Comparison of ENCODE assay signal across 21 cellular contexts in genomic region chr14:56153271-56153670, GRCh38. TPM values are rescaled to one million over a fixed set of nuclear protein-coding genes. Genes with fewer than 3 reads are reported as not detected.
A peak's percentile ranks its signal among the peaks of the same experiment; 100 is the strongest.
DNase-seq lines count a peak whose midpoint lies in the region; ATAC-seq, FAIRE-seq and TF ChIP-seq lines count a peak whose summit lies in the region.
"Had no signal": no experiment of that assay in that cellular context is flagged by ENCODE, and none has a peak within 500 bp of the region (broad histone marks: within the 10 kb centered on the region; RNA-seq: fewer than 3 reads in every experiment).

No MANE protein-coding gene starts in this region.

- H3K36me3 ChIP-seq in K562 (ENCODE audit: control insufficient read depth, insufficient read depth, low read length) = no peaks in the 10 kb centered on the region
- H3K36me3 ChIP-seq in MM.1S (replicated peaks; ENCODE audit: insufficient read depth, low read length) = no peaks in the 10 kb centered on the region

- peaks cover 4% of the 10 kb centered on the region for H3K9me3 Mint-ChIP-seq in glutamatergic neuron (ENCODE audit: unreplicated experiment)
- H3K9me3 Mint-ChIP-seq: CD8-positive, alpha-beta T cell had no signal

- H3K79me2 ChIP-seq in K562 (ENCODE audit: control insufficient read depth, insufficient read depth, low read length) = no peaks in the 10 kb centered on the region
- no peaks in the 10 kb centered on the region for H3K79me2 ChIP-seq in MM.1S (ENCODE audit: low read length)

- H3K9me1 ChIP-seq in K562 (ENCODE audit: control insufficient read depth, insufficient read depth, low read length) = no peaks in the 10 kb centered on the region

- H3K4me1 ChIP-seq in K562 (replicated peaks in 1 of 2; ENCODE audit: control insufficient read depth in 2 of 2, insufficient read depth in 2 of 2, low read length in 2 of 2) = no peaks in the 10 kb centered on the region
- H3K4me1 ChIP-seq in MM.1S (ENCODE audit: low read length) = no peaks in the 10 kb centered on the region

- no peaks in the 10 kb centered on the region for H3K36me3 Mint-ChIP-seq in glutamatergic neuron (ENCODE audit: unreplicated experiment)
- H3K36me3 Mint-ChIP-seq: CD8-positive, alpha-beta T cell had no signal

- no peak overlapping the region for H3K27ac ChIP-seq in K562 (ENCODE audit: extremely low read depth, low read depth, low read length)
- H3K27ac ChIP-seq in MM.1S (ENCODE audit: low read length) = no peak overlapping the region
- H3K27ac ChIP-seq: BLaER1 treated with 17β-estradiol and CSF1 and Interleukin-3, amounts not matched to agents 10 nM and 100 nM; HL-60 had no signal

- no peak for ATAC-seq in K562
- ATAC-seq: CD8-positive, alpha-beta T cell; Right ventricle myocardium inferior had no signal

- WGBS in K562 (ENCODE audit: insufficient coverage, low coverage, missing lambda C conversion rate) = 0% methylated on average over 2 of the region's 2 CpGs

- intact Hi-C loops in K562 (cut with micrococcal nuclease) = no loop called here

- FAIRE-seq in K562 (lab: Jason Lieb, UNC) = no peak
- FAIRE-seq in frontal cortex (lab: Jason Lieb, UNC) = no peak
- FAIRE-seq: GM12892, GM18507, RCC 7860 had no signal

- no peak for TF ChIP-seq EP300 in K562 (IDR thresholded peaks at IDR 0.05; ENCODE audit: low read length)

- H3K9ac ChIP-seq in K562 (ENCODE audit: insufficient read depth in 1 of 2, low read depth in 2 of 2, low read length in 2 of 2) (no peak overlapping the region), MM.1S (ENCODE audit: low read length) (no peak overlapping the region)
- H3K9ac ChIP-seq: BLaER1 treated with 17β-estradiol and CSF1 and Interleukin-3, amounts not matched to agents 10 nM and 100 nM had no signal

- peaks cover 0 to 2% of the 10 kb centered on the region in 2 experiments; a peak in 1 of 5 replicates for H3K27me3 ChIP-seq in K562 (ENCODE audit: control insufficient read depth in 2 of 2, insufficient read depth in 2 of 2, low read length in 2 of 2)
- H3K27me3 ChIP-seq in MM.1S (replicated peaks; ENCODE audit: insufficient read depth, low read length) = no peaks in the 10 kb centered on the region
- H3K27me3 ChIP-seq: BLaER1 treated with 17β-estradiol and CSF1 and Interleukin-3, amounts not matched to agents 10 nM and 100 nM had no signal

- no peak for TF ChIP-seq CTCF in K562 (IDR thresholded peaks at IDR 0.05 in 2 of 3, conservative IDR thresholded peaks at IDR 0.05 in 1 of 3; ENCODE audit: insufficient read depth in 2 of 3, low read depth in 1 of 3, low read length in 3 of 3)
- no peak for TF ChIP-seq CTCF in glutamatergic neuron (IDR thresholded peaks at IDR 0.05; ENCODE audit: partially characterized antibody, unreplicated experiment)
- TF ChIP-seq CTCF in MM.1S (IDR thresholded peaks at IDR 0.05; ENCODE audit: low read length) = no peak

- CTCF ChIA-PET in K562 (lab: Yijun Ruan, JAX; ENCODE audit: low intra/inter-chr PET ratio) = no interaction called here

- no peak for TF ChIP-seq POLR2A in K562 (conservative IDR thresholded peaks at IDR 0.05)

- H4K20me1 ChIP-seq in K562 (replicated peaks; ENCODE audit: control insufficient read depth, insufficient read depth, low read length) = no peaks in the 10 kb centered on the region
- no peaks in the 10 kb centered on the region for H4K20me1 ChIP-seq in MM.1S (ENCODE audit: insufficient read depth, low read length)

- POLR2A ChIA-PET in K562 (lab: Yijun Ruan, JAX) = no interaction called here

- H2AFZ ChIP-seq in K562 (ENCODE audit: low read depth, low read length) (no peak overlapping the region), MM.1S (ENCODE audit: low read length) (no peak overlapping the region)

- H3K4me1 Mint-ChIP-seq in glutamatergic neuron (ENCODE audit: low read depth, unreplicated experiment) = peaks cover 55% of the 10 kb centered on the region

- no peaks in the 10 kb centered on the region for H3K9me3 ChIP-seq in K562 (replicated peaks; ENCODE audit: control insufficient read depth, insufficient read depth, low read depth, low read length)
- no peaks in the 10 kb centered on the region for H3K9me3 ChIP-seq in MM.1S (replicated peaks; ENCODE audit: insufficient read depth, low read length)

- DNase-seq in LHCN-M2 (ENCODE audit: low read depth) (peak; percentile 29), K562 (ENCODE audit: extremely low read depth in 1 of 4, low spot score in 3 of 4) (no peak), glutamatergic neuron (no peak), smooth muscle cell of the brain vasculature (ENCODE audit: low read depth, low spot score) (peak; percentile 10), A172 (ENCODE audit: low spot score) (no peak), frontal cortex (ENCODE audit: low spot score in 2 of 2) (no peak), MM.1S (no peak)
- DNase-seq: Calu3; CD8-positive, alpha-beta T cell; Kasumi-1; MV-4-11; NCI-H1694 treated with DMSO at 0.1 percent for 48 hours; NCI-H2107; NCI-H510A; NCI-H774 had no signal

- H3K4me3 Mint-ChIP-seq in glutamatergic neuron (ENCODE audit: unreplicated experiment) = no peak overlapping the region
- H3K4me3 Mint-ChIP-seq: CD8-positive, alpha-beta T cell had no signal

- peak overlapping the region; percentile 14 for H3K27ac Mint-ChIP-seq in glutamatergic neuron (ENCODE audit: unreplicated experiment)
- H3K27ac Mint-ChIP-seq: CD8-positive, alpha-beta T cell had no signal

- H3K9me2 ChIP-seq in MM.1S (replicated peaks; ENCODE audit: insufficient read depth, low read length) = no peaks in the 10 kb centered on the region

- BruUV-seq in K562 (replicated peaks; lab: Mats Ljungman, UMichigan) = no TSS peak

- in situ Hi-C loops in K562 (cut with MboI) = no loop called here

- TF ChIP-seq RAD21 in K562 (CRISPR knock-in tag; conservative IDR thresholded peaks at IDR 0.05 in 1 of 2, IDR thresholded peaks at IDR 0.05 in 1 of 2) = no peak

- peaks cover 2% of the 10 kb centered on the region for H3K27me3 Mint-ChIP-seq in glutamatergic neuron (ENCODE audit: unreplicated experiment)

- H3F3A ChIP-seq in MM.1S (ENCODE audit: insufficient read depth, low read length) = no peaks in the 10 kb centered on the region

- H3K4me3 ChIP-seq in K562 (no peak overlapping the region), MM.1S (ENCODE audit: low read length) (no peak overlapping the region)
- H3K4me3 ChIP-seq: BLaER1 treated with 17β-estradiol and CSF1 and Interleukin-3, amounts not matched to agents 10 nM and 100 nM had no signal

- no peak overlapping the region for H3K4me2 ChIP-seq in K562 (ENCODE audit: insufficient read depth, low read length)
- no peak overlapping the region for H3K4me2 ChIP-seq in MM.1S (ENCODE audit: low read depth, low read length)
- H3K4me2 ChIP-seq: BLaER1 treated with 17β-estradiol and CSF1 and Interleukin-3, amounts not matched to agents 10 nM and 100 nM had no signal

TF ChIP-seq in K562, 482 proteins besides CTCF, POLR2A, EP300 and RAD21:
- TF ChIP-seq, protein P1, sequence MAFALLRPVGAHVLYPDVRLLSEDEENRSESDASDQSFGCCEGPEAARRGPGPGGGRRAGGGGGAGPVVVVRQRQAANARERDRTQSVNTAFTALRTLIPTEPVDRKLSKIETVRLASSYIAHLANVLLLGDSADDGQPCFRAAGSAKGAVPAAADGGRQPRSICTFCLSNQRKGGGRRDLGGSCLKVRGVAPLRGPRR (CRISPR knock-in tag; IDR thresholded peaks at IDR 0.05) = no peak
- no peak for TF ChIP-seq PBX2 (CRISPR knock-in tag; IDR thresholded peaks at IDR 0.05; ENCODE audit: low read depth)
- peak; percentile 62; the same call in 1 of the 2 replicates for TF ChIP-seq PBX2 (tag; conservative IDR thresholded peaks at IDR 0.05; ENCODE audit: low read depth)
- peak; percentile 18 for TF ChIP-seq CBX8 (IDR thresholded peaks at IDR 0.05; ENCODE audit: borderline replicate concordance, extremely low read depth, low read depth, low read length, poor library complexity, severe bottlenecking)
TF ChIP-seq in K562: peak in this region for 2.

RNA-seq across cellular contexts. Expression of gene PELI2, which starts 35.1 kb away (rescaled TPM):
- 1.1 and 2.2 TPM in 2 replicates for total RNA-seq in LHCN-M2 (2014; rRNA removed)
- polyA plus RNA-seq in LHCN-M2 (2012) = 0.39 TPM
- 0.60 and 1.0 TPM in 2 replicates for total RNA-seq in K562 (2011; cell fraction: chromatin; rRNA removed; ENCODE audit: low replicate concordance)
- total RNA-seq in K562 (2011; cell fraction: nucleolus; rRNA removed) = 0.33 and 0.39 TPM in 2 replicates
- 0.51 and 0.76 TPM in 2 replicates for total RNA-seq in K562 (2011; cell fraction: nucleoplasm; rRNA removed)
- total RNA-seq in K562 (2014; rRNA removed) = 0.41 and 0.54 TPM in 2 replicates
- total RNA-seq in K562 (2014; rRNA removed; fragmentation: Illumina TruSeq; extraction: Trizol) = 0.44 and 0.77 TPM in 2 replicates
- 0.19 and 0.22 TPM in 2 replicates for total RNA-seq in K562 (2015; rRNA removed; fragmentation: Illumina TruSeq; extraction: Trizol)
- 0.58 and 1.0 TPM in 2 replicates for total RNA-seq in K562 (2021)
- 1.1 and 1.5 TPM in 2 replicates for polyA plus RNA-seq in K562 (2011; rRNA removed)
- polyA plus RNA-seq in K562 (2011; cell fraction: cytosol; rRNA removed) = 1.8 and 2.0 TPM in 2 replicates
- polyA plus RNA-seq in K562 (2011; cell fraction: nucleus; rRNA removed) = 1.2 and 1.3 TPM in 2 replicates
- 0.26 and 1.1 TPM in 2 replicates for polyA plus RNA-seq in K562 (2012)
- polyA plus RNA-seq in K562 (2014; fragmentation: Illumina TruSeq; extraction: Trizol) = 0.27 and 0.53 TPM in 2 replicates
- under 1 TPM; 0.20 to 0.63 TPM for polyA plus RNA-seq in K562 (2014; fragmentation: Nextera tagmentation; extraction: Ambion mirVana)
- polyA plus RNA-seq in K562 (2014; rRNA removed) = 0.20 and 0.30 TPM in 2 replicates
- polyA minus RNA-seq in K562 (2011; rRNA and poly(A)+ RNA removed) = 2.8 and 3.9 TPM in 2 replicates
- polyA minus RNA-seq in K562 (2011; cell fraction: cytosol; rRNA and poly(A)+ RNA removed) = 0.95 and 1.8 TPM in 2 replicates
- polyA minus RNA-seq in K562 (2011; cell fraction: nucleus; rRNA and poly(A)+ RNA removed) = 0.67 and 0.81 TPM in 2 replicates
- 158 TPM for total RNA-seq in glutamatergic neuron (ENCODE audit: unreplicated experiment)
- total RNA-seq in A172 (2014; rRNA removed; shearing (Covaris generic)) = not detected in 2 replicates
- total RNA-seq in frontal cortex = 36.7 TPM

Comparison
In these comparisons a context has a peak if more than half of its experiments do, and no peak if none do; other contexts are left out.
1. DNase-seq: peak in LHCN-M2 (single experiment) and smooth muscle cell of the brain vasculature (single experiment); none in K562 (0 of 4), glutamatergic neuron (single experiment), A172 (single experiment), frontal cortex (0 of 2) and MM.1S (single experiment).
2. RNA of gene PELI2, which starts 35.1 kb away (total RNA-seq): 158 TPM in glutamatergic neuron (single experiment) and 36.7 TPM in frontal cortex (single experiment); 1.1 to 2.2 TPM in LHCN-M2, 0.19 to 1.0 TPM in K562 and not detected in A172; every median in the first group is over 10 times any median in the second.